ENCODE assay signal across 11 cellular contexts in the genomic region with DNA sequence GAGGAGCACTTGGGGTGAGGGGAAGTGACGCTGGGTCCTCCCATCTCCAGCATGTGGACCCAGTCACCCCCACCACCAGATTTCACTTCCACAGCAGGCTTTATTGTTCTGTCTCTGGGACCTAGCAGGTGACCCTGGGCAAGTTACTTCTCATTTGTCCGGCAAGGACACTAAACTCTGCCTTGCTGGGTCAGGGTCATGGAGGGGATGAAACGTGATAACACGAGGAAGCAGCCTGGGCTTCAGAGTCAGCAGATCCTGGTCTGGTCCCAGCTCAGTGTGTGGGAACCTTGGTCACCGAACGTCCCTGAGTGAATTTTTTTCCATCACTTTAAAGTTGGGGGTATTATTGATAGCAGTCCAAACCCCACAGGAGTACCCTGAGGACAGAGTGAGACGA. TPM values are rescaled to one million over a fixed set of nuclear protein-coding genes. Genes with fewer than 3 reads are reported as not detected.
DNase-seq lines count a peak whose midpoint lies in the region; ATAC-seq, FAIRE-seq and TF ChIP-seq lines count a peak whose summit lies in the region.
"Had no signal": no experiment of that assay in that cellular context is flagged by ENCODE, and none has a peak within 500 bp of the region (broad histone marks: within the 10 kb centered on the region; RNA-seq: fewer than 3 reads in every experiment).

No MANE protein-coding gene starts in this region.

- H3K4me3 ChIP-seq in AG04449 (ENCODE audit: low read depth, low read length) (peak overlapping the region; percentile 8; the same call in 1 of the 2 replicates), GM23248 (peak overlapping the region; percentile 92; the same call in 1 of the 2 replicates), GM12878 (no peak overlapping the region), colonic mucosa (no peak overlapping the region)

- peak overlapping the region; percentile 100 for H3K27ac Mint-ChIP-seq in mesothelial cell of epicardium

- peaks cover 55% of the 10 kb centered on the region for H3K4me1 Mint-ChIP-seq in mesothelial cell of epicardium

- H3K79me2 ChIP-seq in GM23248 (ENCODE audit: insufficient read depth): peaks cover 74% of the 10 kb centered on the region
- H3K79me2 ChIP-seq in GM12878 (ENCODE audit: control insufficient read depth, insufficient read depth, low read length): peaks cover 46% of the 10 kb centered on the region

- ATAC-seq in GM12878 (no peak), GM18873 (IDR thresholded peaks at IDR 0.05; ENCODE audit: low FRiP score, unreplicated experiment) (no peak)

- no peak for TF ChIP-seq EP300 in GM12878 (IDR thresholded peaks at IDR 0.05; ENCODE audit: borderline replicate concordance in 1 of 2, control insufficient read depth in 1 of 2, low read depth in 2 of 2, low read length in 2 of 2)

- no peaks in the 10 kb centered on the region for H3K9me3 Mint-ChIP-seq in mesothelial cell of epicardium
- H3K9me3 Mint-ChIP-seq: T-helper 1 cell treated with Interleukin-12 subunit alpha and Interleukin-12 subunit beta and Interleukin-4 antibody, amounts not matched to agents 30 μg/mL and 1 μg/mL, for 36 hours had no signal

- in situ Hi-C loops in GM23248 (cut with MboI): no loop called here
- in situ Hi-C loops in GM12878 (cut with MboI): loop anchor here (5.0 to 10.0 kb wide), 2 partner anchors 325 to 457 kb away; partner anchors contain the start of genes ELK1 and UXT

- H4K20me1 ChIP-seq in GM23248 (ENCODE audit: insufficient read depth): no peaks in the 10 kb centered on the region
- peaks cover 9% of the 10 kb centered on the region; the same call in 1 of the 2 replicates for H4K20me1 ChIP-seq in GM12878 (ENCODE audit: control insufficient read depth, insufficient read depth)

- H2AFZ ChIP-seq in GM23248: no peak overlapping the region
- H2AFZ ChIP-seq in GM12878 (ENCODE audit: control insufficient read depth, low read depth, low read length): no peak overlapping the region
- H2AFZ ChIP-seq: parathyroid adenoma had no signal

- peak overlapping the region; percentile 33 for H3K4me3 Mint-ChIP-seq in mesothelial cell of epicardium
- H3K4me3 Mint-ChIP-seq: T-helper 1 cell treated with Interleukin-12 subunit alpha and Interleukin-12 subunit beta and Interleukin-4 antibody, amounts not matched to agents 30 μg/mL and 1 μg/mL, for 36 hours had no signal

- intact Hi-C loops in GM12878 (cut with micrococcal nuclease; ENCODE audit: unreplicated experiment): no loop called here
- intact Hi-C loops in colonic mucosa (cut with DNase I): loop anchor here (10.0 kb wide), 1 partner anchor 327 kb away; no protein-coding TSS in a partner anchor

- CTCF ChIA-PET in AG04449 (lab: Yijun Ruan, JAX): interaction anchor here (3.1 kb wide), 1 partner anchor 186 kb away, joined by 16 read pairs; no protein-coding TSS in a partner anchor
- CTCF ChIA-PET in GM12878 (lab: Yijun Ruan, JAX): no interaction called here

- H3K36me3 ChIP-seq in GM23248 (ENCODE audit: low read depth) (peaks cover 10% of the 10 kb centered on the region; the same call in 1 of the 2 replicates), GM12878 (ENCODE audit: control insufficient read depth in 2 of 2, insufficient read depth in 2 of 2, low read length in 1 of 2) (peaks cover 30 to 32% of the 10 kb centered on the region in 2 experiments; a peak in 3 of 4 replicates), colonic mucosa (peaks cover 29% of the 10 kb centered on the region)

- SMC1A ChIA-PET in GM12878 (lab: Charles Lee; ENCODE audit: uncharacterized antibody, unreplicated experiment): no interaction called here

- H3K27me3 ChIP-seq in GM23248 (replicated peaks; ENCODE audit: insufficient read depth): no peaks in the 10 kb centered on the region
- no peaks in the 10 kb centered on the region for H3K27me3 ChIP-seq in GM12878 (replicated peaks in 1 of 2; ENCODE audit: control insufficient read depth in 2 of 2, insufficient read depth in 2 of 2, low read length in 1 of 2)
- no peaks in the 10 kb centered on the region for H3K27me3 ChIP-seq in colonic mucosa

- no peak for TF ChIP-seq CTCF in AG04449 (IDR thresholded peaks at IDR 0.05; ENCODE audit: insufficient read depth, low read length, missing control alignments)
- TF ChIP-seq CTCF in GM12878 (IDR thresholded peaks at IDR 0.05 in 2 of 3, conservative IDR thresholded peaks at IDR 0.05 in 1 of 3; ENCODE audit: control insufficient read depth in 2 of 3, extremely low read depth in 1 of 3, insufficient read depth in 1 of 3, low read depth in 3 of 3, low read length in 3 of 3): no peak
- no peak for TF ChIP-seq CTCF in mesothelial cell of epicardium (IDR thresholded peaks at IDR 0.05; ENCODE audit: unreplicated experiment)
- TF ChIP-seq CTCF in colonic mucosa (IDR thresholded peaks at IDR 0.05): no peak

- POLR2A ChIA-PET in AG04449 (lab: Yijun Ruan, JAX): no interaction called here
- POLR2A ChIA-PET in GM12878 (lab: Charles Lee): no interaction called here

- no peak for FAIRE-seq in GM12878 (lab: Jason Lieb, UNC)

- no peak overlapping the region for H3K4me2 ChIP-seq in GM23248 (ENCODE audit: unreplicated experiment)
- peak overlapping the region; percentile 13; the same call in 1 of the 2 replicates for H3K4me2 ChIP-seq in GM12878 (ENCODE audit: control insufficient read depth, insufficient read depth)

- peaks cover 44% of the 10 kb centered on the region for H3K36me3 Mint-ChIP-seq in mesothelial cell of epicardium

- RAD21 ChIA-PET in GM12878 (lab: Charles Lee; ENCODE audit: unreplicated experiment): no interaction called here

- H3K27ac ChIP-seq in GM23248 (no peak overlapping the region), GM12878 (ENCODE audit: control insufficient read depth, insufficient read depth) (no peak overlapping the region), colonic mucosa (no peak overlapping the region)
- H3K27ac ChIP-seq: parathyroid adenoma had no signal

- H3K9me2 ChIP-seq in GM23248 (ENCODE audit: insufficient read depth): no peaks in the 10 kb centered on the region

- DNase-seq in AG04449 (ENCODE audit: low read depth, low spot score) (no peak), GM23248 (no peak), GM12878 (ENCODE audit: low read depth, low spot score) (no peak), mesothelial cell of epicardium (ENCODE audit: low spot score in 2 of 2, unreplicated experiment in 2 of 2) (no peak), activated gamma-delta T cell treated with Interleukin-2 at 50 U/mL for 16 hours (no peak), NCI-H1436 (lab: John Stamatoyannopoulos, UW) (no peak), colonic mucosa (no peak)
- DNase-seq: NCI-H1048 had no signal

- BruUV-seq in GM12878 (replicated peaks; lab: Mats Ljungman, UMichigan): no TSS peak

- H3K9me3 ChIP-seq in GM23248 (ENCODE audit: low read depth): no peaks in the 10 kb centered on the region
- no peaks in the 10 kb centered on the region for H3K9me3 ChIP-seq in GM12878 (replicated peaks; ENCODE audit: control insufficient read depth, insufficient read depth, low read length)
- H3K9me3 ChIP-seq in colonic mucosa: no peaks in the 10 kb centered on the region

- no peak for TF ChIP-seq RAD21 in GM12878 (IDR thresholded peaks at IDR 0.05; ENCODE audit: insufficient read depth, low read depth, low read length)

- no peaks in the 10 kb centered on the region for H3K27me3 Mint-ChIP-seq in mesothelial cell of epicardium (ENCODE audit: low read depth)

- peaks cover 33% of the 10 kb centered on the region for H3K4me1 ChIP-seq in GM23248 (ENCODE audit: insufficient read depth)
- H3K4me1 ChIP-seq in GM12878 (ENCODE audit: control insufficient read depth, insufficient read depth, low read length): peaks cover 13% of the 10 kb centered on the region
- H3K4me1 ChIP-seq in colonic mucosa: peaks cover 16% of the 10 kb centered on the region

- 78 to 98% methylated on average over 5 to 7 of the region's 7 CpGs for WGBS in GM23248 (ENCODE audit: low coverage in 1 of 2, low lambda C conversion rate in 2 of 2, missing lambda C conversion rate in 2 of 2), 2 experiments
- 88% methylated on average over 7 of the region's 7 CpGs for WGBS in GM12878 (ENCODE audit: insufficient coverage, insufficient replicate concordance, low lambda C conversion rate, missing lambda C conversion rate)

- peaks cover 5% of the 10 kb centered on the region; the same call in 1 of the 2 replicates for H3F3A ChIP-seq in GM23248 (ENCODE audit: insufficient read depth)

- H3K9ac ChIP-seq in GM23248 (no peak overlapping the region; the same call in 1 of the 2 replicates), GM12878 (ENCODE audit: control insufficient read depth, insufficient read depth, low read length) (no peak overlapping the region), colonic mucosa (ENCODE audit: low read depth in 2 of 2, low read length in 2 of 2) (no peak overlapping the region)
- H3K9ac ChIP-seq: parathyroid adenoma had no signal

- no peak for TF ChIP-seq POLR2A in GM12878 (IDR thresholded peaks at IDR 0.05; ENCODE audit: low read depth, low read length)

RNA-seq across cellular contexts. Expression of gene UBA1, which starts 3.9 kb away (rescaled TPM):
- total RNA-seq in GM23248 (2014; rRNA removed; shearing (Covaris generic)): 264 and 266 TPM in 2 replicates
- 141 and 146 TPM in 2 replicates for polyA plus RNA-seq in GM23248 (2016; fragmentation: Nextera tagmentation; extraction: Ambion mirVana)
- 132 and 146 TPM in 2 replicates for total RNA-seq in GM12878 (2013; cell fraction: nucleolus; rRNA removed)
- 228 and 255 TPM in 2 replicates for total RNA-seq in GM12878 (2014; rRNA removed)
- 60.1 and 64.7 TPM in 2 replicates for total RNA-seq in GM12878 (2014; rRNA removed; fragmentation: Illumina TruSeq; extraction: Trizol)
- total RNA-seq in GM12878 (2021): 296 and 314 TPM in 2 replicates
- 130 TPM for polyA plus RNA-seq in GM12878 (2011; ENCODE audit: low read depth)
- 96.5 and 271 TPM in 2 replicates for polyA plus RNA-seq in GM12878 (2011; rRNA removed)
- 291 and 337 TPM in 2 replicates for polyA plus RNA-seq in GM12878 (2011; cell fraction: cytosol; rRNA removed)
- 336 and 470 TPM in 2 replicates for polyA plus RNA-seq in GM12878 (2011; cell fraction: nucleus; rRNA removed)
- 161 and 179 TPM in 2 replicates for polyA plus RNA-seq in GM12878 (2012)
- polyA plus RNA-seq in GM12878 (2014; fragmentation: Illumina TruSeq; extraction: Trizol): 121 and 180 TPM in 2 replicates
- polyA plus RNA-seq in GM12878 (2014; fragmentation: Nextera tagmentation; extraction: Ambion mirVana): 10 to 100 TPM; 60.4 to 79.9 TPM
- polyA plus RNA-seq in GM12878 (2014; rRNA removed): 225 and 247 TPM in 2 replicates
- polyA plus RNA-seq in GM12878 (2016; fragmentation: Nextera tagmentation; extraction: Ambion mirVana): 100 to 1,000 TPM; 208 to 229 TPM
- polyA minus RNA-seq in GM12878 (2011; rRNA and poly(A)+ RNA removed): 354 and 380 TPM in 2 replicates
- polyA minus RNA-seq in GM12878 (2011; cell fraction: cytosol; rRNA and poly(A)+ RNA removed): 111 and 133 TPM in 2 replicates
- 65.5 and 116 TPM in 2 replicates for polyA minus RNA-seq in GM12878 (2011; cell fraction: nucleus; rRNA and poly(A)+ RNA removed)
- 349 to 350 TPM (median 350 TPM) in 3 replicates for total RNA-seq in mesothelial cell of epicardium
- 100 to 1,000 TPM; 237 to 327 TPM for total RNA-seq in colonic mucosa

RNA-seq across cellular contexts. Expression of gene CDK16, which starts 21.0 kb away (rescaled TPM):
- 89.5 and 97.8 TPM in 2 replicates for total RNA-seq in GM23248 (2014; rRNA removed; shearing (Covaris generic))
- polyA plus RNA-seq in GM23248 (2016; fragmentation: Nextera tagmentation; extraction: Ambion mirVana) (103 and 105 TPM in 2 replicates), GM12878 (2011; rRNA removed) (36.5 and 75.1 TPM in 2 replicates), GM12878 (2014; fragmentation: Illumina TruSeq; extraction: Trizol) (41.4 and 50.7 TPM in 2 replicates), GM12878 (2014; fragmentation: Nextera tagmentation; extraction: Ambion mirVana) (1 to 10 TPM; 2.4 to 4.1 TPM), GM12878 (2014; rRNA removed) (57.1 and 64.1 TPM in 2 replicates), GM12878 (2016; fragmentation: Nextera tagmentation; extraction: Ambion mirVana) (10 to 100 TPM; 43.7 to 52.7 TPM)
- 48.3 and 52.2 TPM in 2 replicates for total RNA-seq in GM12878 (2013; cell fraction: nucleolus; rRNA removed)
- total RNA-seq in GM12878 (2014; rRNA removed) (45.6 and 45.7 TPM in 2 replicates), GM12878 (2014; rRNA removed; fragmentation: Illumina TruSeq; extraction: Trizol) (32.0 and 32.1 TPM in 2 replicates), GM12878 (2021) (63.5 and 64.5 TPM in 2 replicates), mesothelial cell of epicardium (216 to 226 TPM (median 221 TPM) in 3 replicates), colonic mucosa (100 to 1,000 TPM in 1 of 2 donors, 10 to 100 TPM in 1; 95.0 to 147 TPM)
- 42.8 TPM for polyA plus RNA-seq in GM12878 (2011; ENCODE audit: low read depth)
- 92.7 and 112 TPM in 2 replicates for polyA plus RNA-seq in GM12878 (2011; cell fraction: cytosol; rRNA removed)
- polyA plus RNA-seq in GM12878 (2011; cell fraction: nucleus; rRNA removed): 278 and 292 TPM in 2 replicates
- 54.4 and 59.2 TPM in 2 replicates for polyA plus RNA-seq in GM12878 (2012)
- polyA minus RNA-seq in GM12878 (2011; rRNA and poly(A)+ RNA removed): 83.6 and 118 TPM in 2 replicates
- 46.0 and 50.3 TPM in 2 replicates for polyA minus RNA-seq in GM12878 (2011; cell fraction: cytosol; rRNA and poly(A)+ RNA removed)
- 40.9 and 54.2 TPM in 2 replicates for polyA minus RNA-seq in GM12878 (2011; cell fraction: nucleus; rRNA and poly(A)+ RNA removed)

RNA-seq across cellular contexts. Expression of gene USP11, which starts 35.3 kb away (rescaled TPM):
- 30.2 and 36.6 TPM in 2 replicates for total RNA-seq in GM23248 (2014; rRNA removed; shearing (Covaris generic))
- polyA plus RNA-seq in GM23248 (2016; fragmentation: Nextera tagmentation; extraction: Ambion mirVana) (61.4 and 61.5 TPM in 2 replicates), GM12878 (2011; rRNA removed) (9.1 and 24.7 TPM in 2 replicates), GM12878 (2014; fragmentation: Illumina TruSeq; extraction: Trizol) (19.9 and 21.0 TPM in 2 replicates), GM12878 (2014; fragmentation: Nextera tagmentation; extraction: Ambion mirVana) (1 to 10 TPM; 3.3 to 5.9 TPM), GM12878 (2014; rRNA removed) (21.8 and 25.1 TPM in 2 replicates), GM12878 (2016; fragmentation: Nextera tagmentation; extraction: Ambion mirVana) (10 to 100 TPM; 42.5 to 44.0 TPM)
- 57.1 and 66.4 TPM in 2 replicates for total RNA-seq in GM12878 (2013; cell fraction: nucleolus; rRNA removed)
- total RNA-seq in GM12878 (2014; rRNA removed) (15.8 and 20.0 TPM in 2 replicates), GM12878 (2014; rRNA removed; fragmentation: Illumina TruSeq; extraction: Trizol) (13.1 and 14.6 TPM in 2 replicates), GM12878 (2021) (37.5 and 42.3 TPM in 2 replicates), mesothelial cell of epicardium (315 to 337 TPM (median 315 TPM) in 3 replicates), colonic mucosa (10 to 100 TPM; 20.7 to 22.9 TPM)
- 22.8 TPM for polyA plus RNA-seq in GM12878 (2011; ENCODE audit: low read depth)
- 18.6 and 21.9 TPM in 2 replicates for polyA plus RNA-seq in GM12878 (2011; cell fraction: cytosol; rRNA removed)
- polyA plus RNA-seq in GM12878 (2011; cell fraction: nucleus; rRNA removed): 79.1 and 80.0 TPM in 2 replicates
- 43.0 and 52.9 TPM in 2 replicates for polyA plus RNA-seq in GM12878 (2012)
- 50.6 and 62.9 TPM in 2 replicates for polyA minus RNA-seq in GM12878 (2011; rRNA and poly(A)+ RNA removed)
- polyA minus RNA-seq in GM12878 (2011; cell fraction: cytosol; rRNA and poly(A)+ RNA removed): 19.5 and 23.9 TPM in 2 replicates
- polyA minus RNA-seq in GM12878 (2011; cell fraction: nucleus; rRNA and poly(A)+ RNA removed): 31.4 and 64.7 TPM in 2 replicates

RNA-seq across cellular contexts. Expression of gene RBM10, which starts 52.5 kb away (rescaled TPM):
- 40.1 and 40.5 TPM in 2 replicates for total RNA-seq in GM23248 (2014; rRNA removed; shearing (Covaris generic))
- polyA plus RNA-seq in GM23248 (2016; fragmentation: Nextera tagmentation; extraction: Ambion mirVana) (28.4 and 30.6 TPM in 2 replicates), GM12878 (2011; rRNA removed) (7.8 and 16.0 TPM in 2 replicates), GM12878 (2014; fragmentation: Illumina TruSeq; extraction: Trizol) (10.4 and 22.5 TPM in 2 replicates), GM12878 (2014; fragmentation: Nextera tagmentation; extraction: Ambion mirVana) (1 to 10 TPM; 1.4 to 4.4 TPM), GM12878 (2014; rRNA removed) (34.9 and 40.2 TPM in 2 replicates), GM12878 (2016; fragmentation: Nextera tagmentation; extraction: Ambion mirVana) (10 to 100 TPM; 50.0 to 60.0 TPM)
- 20.5 and 23.3 TPM in 2 replicates for total RNA-seq in GM12878 (2013; cell fraction: nucleolus; rRNA removed)
- total RNA-seq in GM12878 (2014; rRNA removed) (46.8 and 48.0 TPM in 2 replicates), GM12878 (2014; rRNA removed; fragmentation: Illumina TruSeq; extraction: Trizol) (20.7 and 24.8 TPM in 2 replicates), GM12878 (2021) (55.5 and 57.6 TPM in 2 replicates), mesothelial cell of epicardium (56.7 to 61.4 TPM (median 58.7 TPM) in 3 replicates), colonic mucosa (10 to 100 TPM; 30.0 to 67.8 TPM)
- polyA plus RNA-seq in GM12878 (2011; ENCODE audit: low read depth): 9.2 TPM
- polyA plus RNA-seq in GM12878 (2011; cell fraction: cytosol; rRNA removed): 26.5 and 30.1 TPM in 2 replicates
- polyA plus RNA-seq in GM12878 (2011; cell fraction: nucleus; rRNA removed): 65.0 and 78.6 TPM in 2 replicates
- 28.7 and 33.3 TPM in 2 replicates for polyA plus RNA-seq in GM12878 (2012)
- polyA minus RNA-seq in GM12878 (2011; rRNA and poly(A)+ RNA removed): 18.5 and 31.5 TPM in 2 replicates
- polyA minus RNA-seq in GM12878 (2011; cell fraction: cytosol; rRNA and poly(A)+ RNA removed): 20.6 and 22.2 TPM in 2 replicates
- polyA minus RNA-seq in GM12878 (2011; cell fraction: nucleus; rRNA and poly(A)+ RNA removed): 9.6 and 17.0 TPM in 2 replicates

RNA-seq across cellular contexts. Expression of gene NDUFB11, which starts 53.0 kb away (rescaled TPM):
- total RNA-seq in GM23248 (2014; rRNA removed; shearing (Covaris generic)): 41.7 and 45.7 TPM in 2 replicates
- polyA plus RNA-seq in GM23248 (2016; fragmentation: Nextera tagmentation; extraction: Ambion mirVana) (123 and 125 TPM in 2 replicates), GM12878 (2011; rRNA removed) (27.3 and 53.4 TPM in 2 replicates), GM12878 (2014; fragmentation: Illumina TruSeq; extraction: Trizol) (41.5 and 42.5 TPM in 2 replicates), GM12878 (2014; fragmentation: Nextera tagmentation; extraction: Ambion mirVana) (10 to 100 TPM; 16.1 to 44.5 TPM), GM12878 (2014; rRNA removed) (164 and 211 TPM in 2 replicates), GM12878 (2016; fragmentation: Nextera tagmentation; extraction: Ambion mirVana) (100 to 1,000 TPM; 197 to 199 TPM)
- 6.3 and 11.1 TPM in 2 replicates for total RNA-seq in GM12878 (2013; cell fraction: nucleolus; rRNA removed)
- total RNA-seq in GM12878 (2014; rRNA removed) (179 and 202 TPM in 2 replicates), GM12878 (2014; rRNA removed; fragmentation: Illumina TruSeq; extraction: Trizol) (51.2 and 60.8 TPM in 2 replicates), GM12878 (2021) (101 and 106 TPM in 2 replicates), mesothelial cell of epicardium (82.9 to 85.7 TPM (median 83.9 TPM) in 3 replicates), colonic mucosa (10 to 100 TPM; 84.6 to 97.1 TPM)
- polyA plus RNA-seq in GM12878 (2011; ENCODE audit: low read depth): 14.4 TPM
- polyA plus RNA-seq in GM12878 (2011; cell fraction: cytosol; rRNA removed): 92.9 and 97.2 TPM in 2 replicates
- polyA plus RNA-seq in GM12878 (2011; cell fraction: nucleus; rRNA removed): 33.8 and 41.1 TPM in 2 replicates
- polyA plus RNA-seq in GM12878 (2012): 89.4 and 91.6 TPM in 2 replicates
- 46.4 and 67.7 TPM in 2 replicates for polyA minus RNA-seq in GM12878 (2011; rRNA and poly(A)+ RNA removed)
- 24.2 and 27.1 TPM in 2 replicates for polyA minus RNA-seq in GM12878 (2011; cell fraction: cytosol; rRNA and poly(A)+ RNA removed)
- 8.1 and 15.1 TPM in 2 replicates for polyA minus RNA-seq in GM12878 (2011; cell fraction: nucleus; rRNA and poly(A)+ RNA removed)

Comparison
In these comparisons a context has a peak if more than half of its experiments do, and no peak if none do; other contexts are left out.
1. H3K4me3 ChIP-seq: peak in AG04449 (single experiment) and GM23248 (single experiment); none in GM12878 (single experiment) and colonic mucosa (single experiment).